1 cellular context compared by ENCODE assay signal in genomic region chrX:133587818-133588217, GRCh38.
TF ChIP-seq lines count a peak whose summit lies in the region.

No MANE protein-coding gene starts in this region.

TF ChIP-seq in HepG2, 621 proteins besides CTCF, POLR2A, EP300 and RAD21:
- no peak for TF ChIP-seq ZNF557 (CRISPR knock-in tag; IDR thresholded peaks at IDR 0.05)
- TF ChIP-seq ZNF564 (CRISPR knock-in tag; IDR thresholded peaks at IDR 0.05) = no peak
- no peak for TF ChIP-seq JUNB (CRISPR knock-in tag; IDR thresholded peaks at IDR 0.05; ENCODE audit: borderline replicate concordance)
- TF ChIP-seq POLR2AphosphoS2 (IDR thresholded peaks at IDR 0.05; ENCODE audit: low read depth, low read length) = peak; percentile 75; the same call in 1 of the 2 replicates
- TF ChIP-seq POLR2AphosphoS5 (IDR thresholded peaks at IDR 0.05; ENCODE audit: low read depth, low read length) = 0 out of 2 replicates have a peak, but pooled peaks have one; percentile 21
- no peak for TF ChIP-seq MAFK (conservative IDR thresholded peaks at IDR 0.05 in 1 of 2, IDR thresholded peaks at IDR 0.05 in 1 of 2; ENCODE audit: low read length in 2 of 2)
- TF ChIP-seq ZNF143 (CRISPR knock-in tag; IDR thresholded peaks at IDR 0.05) = no peak
- 0 out of 2 replicates have a peak, but pooled peaks have one; percentile 17 for TF ChIP-seq POLR2G (IDR thresholded peaks at IDR 0.05; ENCODE audit: low read depth, low read length)
- TF ChIP-seq ZKSCAN1 (IDR thresholded peaks at IDR 0.05; ENCODE audit: low read length) = no peak
- TF ChIP-seq SOX13 (IDR thresholded peaks at IDR 0.05) = no peak
- TF ChIP-seq SOX13 (CRISPR knock-in tag; conservative IDR thresholded peaks at IDR 0.05 in 1 of 2, IDR thresholded peaks at IDR 0.05 in 1 of 2) = no peak
- TF ChIP-seq MED1 (CRISPR knock-in tag; IDR thresholded peaks at IDR 0.05) = no peak
- no peak for TF ChIP-seq TSC22D2 (CRISPR knock-in tag; IDR thresholded peaks at IDR 0.05; ENCODE audit: borderline replicate concordance)
- TF ChIP-seq DPF2 (CRISPR knock-in tag; IDR thresholded peaks at IDR 0.05; ENCODE audit: borderline replicate concordance, low read depth) = no peak
- TF ChIP-seq FOXA1 (IDR thresholded peaks at IDR 0.05) = no peak
- no peak for TF ChIP-seq FOXA1 (CRISPR knock-in tag; IDR thresholded peaks at IDR 0.05)
- TF ChIP-seq EZH2 (conservative IDR thresholded peaks at IDR 0.05; ENCODE audit: low read depth, low read length) = no peak
- TF ChIP-seq KLF6 (CRISPR knock-in tag; IDR thresholded peaks at IDR 0.05) = no peak
- TF ChIP-seq ZNF12 (CRISPR knock-in tag; IDR thresholded peaks at IDR 0.05) = no peak
- no peak for TF ChIP-seq E2F2 (CRISPR knock-in tag; IDR thresholded peaks at IDR 0.05; ENCODE audit: borderline replicate concordance)
- TF ChIP-seq HNRNPL (IDR thresholded peaks at IDR 0.05; ENCODE audit: low read depth, low read length) = no peak
- no peak for TF ChIP-seq ZFP37 (CRISPR knock-in tag; IDR thresholded peaks at IDR 0.05; ENCODE audit: borderline replicate concordance)
- TF ChIP-seq RBM22 (optimal IDR thresholded peaks at IDR 0.05; ENCODE audit: low read length) = peak; percentile 99
- TF ChIP-seq ZNF547 (CRISPR knock-in tag; IDR thresholded peaks at IDR 0.05) = no peak
- TF ChIP-seq TRIM24 (CRISPR knock-in tag; IDR thresholded peaks at IDR 0.05) = no peak
- no peak for TF ChIP-seq DR1 (CRISPR knock-in tag; IDR thresholded peaks at IDR 0.05)
